In genomic region chr20:21373436-21373835, GRCh38 we compare ENCODE assay signal across 33 cellular contexts. TPM values are rescaled to one million over a fixed set of nuclear protein-coding genes. Genes with fewer than 3 reads are reported as not detected.
"Had no signal": no experiment of that assay in that cellular context is flagged by ENCODE, and none has a peak within 500 bp of the region (broad histone marks: within the 10 kb centered on the region; RNA-seq: fewer than 3 reads in every experiment).

No MANE protein-coding gene starts in this region.

- H3K36me3 ChIP-seq: ovary had no signal

- H3K4me3 ChIP-seq: esophagus muscularis mucosa, left lung, lower lobe of right lung, mucosa of descending colon, ovary, psoas muscle, sigmoid colon, smooth muscle cell, stomach, suprapubic skin, tibial artery, upper lobe of right lung had no signal

- H3K27ac Mint-ChIP-seq: activated CD4-positive, alpha-beta memory T cell treated with anti-CD3 and anti-CD28 coated beads, Interleukin-2, amount 10 ng/mL, durations not matched to agents 7 days and 5 days; activated CD4-positive, alpha-beta T cell treated with anti-CD3 and anti-CD28 coated beads, Interleukin-2, amount 10 ng/mL, durations not matched to agents 7 days and 5 days; activated naive CD4-positive, alpha-beta T cell treated with anti-CD3 and anti-CD28 coated beads, Interleukin-2, amount 10 ng/mL, durations not matched to agents 7 days and 5 days; activated naive CD8-positive, alpha-beta T cell treated with anti-CD3 and anti-CD28 coated beads, Interleukin-2, amount 10 ng/mL, durations not matched to agents 7 days and 5 days; activated T-cell treated with anti-CD3 and anti-CD28 coated beads, Interleukin-2, amount 50 U/mL, for 24 hours; dendritic cell treated with granulocyte-macrophage colony-stimulating factor and Interleukin-4, amounts not matched to agents 40 ng/mL and 50 ng/mL, for 4 days; T-helper 2 cell treated with Interferon-gamma antibody and Interleukin-4, amounts not matched to agents 5 μg/mL and 100 μg/mL, for 36 hours had no signal

- H3K4me2 ChIP-seq: smooth muscle cell had no signal

- H3K4me1 ChIP-seq: left lung, psoas muscle, suprapubic skin, tibial artery, upper lobe of right lung had no signal

- H3K9me3 Mint-ChIP-seq: activated CD4-positive, alpha-beta memory T cell treated with anti-CD3 and anti-CD28 coated beads, Interleukin-2, amount 10 ng/mL, durations not matched to agents 7 days and 5 days; activated CD4-positive, alpha-beta T cell treated with anti-CD3 and anti-CD28 coated beads, Interleukin-2, amount 10 ng/mL, durations not matched to agents 7 days and 5 days; activated naive CD4-positive, alpha-beta T cell treated with anti-CD3 and anti-CD28 coated beads, Interleukin-2, amount 10 ng/mL, durations not matched to agents 7 days and 5 days; activated naive CD8-positive, alpha-beta T cell treated with anti-CD3 and anti-CD28 coated beads, Interleukin-2, amount 10 ng/mL, durations not matched to agents 7 days and 5 days; activated T-cell treated with anti-CD3 and anti-CD28 coated beads, Interleukin-2, amount 50 U/mL, for 24 hours; dendritic cell treated with granulocyte-macrophage colony-stimulating factor and Interleukin-4, amounts not matched to agents 40 ng/mL and 50 ng/mL, for 4 days; stimulated activated naive B cell treated with anti-CD40 and anti-IgM and Interleukin-4, amounts not matched to agents 10 μg/mL and 1 μg/mL and 100 μg/mL, for 72 hours; T-helper 2 cell treated with Interferon-gamma antibody and Interleukin-4, amounts not matched to agents 5 μg/mL and 100 μg/mL, for 36 hours had no signal

- H3K27me3 ChIP-seq: esophagus muscularis mucosa, left lung, ovary, sigmoid colon, stomach, suprapubic skin, tibial artery, upper lobe of right lung had no signal

- H3K9me3 ChIP-seq: esophagus muscularis mucosa, left lung, lower lobe of right lung, mucosa of descending colon, ovary, psoas muscle, sigmoid colon, stomach, suprapubic skin, tibial artery, upper lobe of right lung had no signal

- ATAC-seq: activated CD4-positive, CD25-positive, alpha-beta regulatory T cell treated with anti-CD3 and anti-CD28 coated beads, Interleukin-2, amount 50 U/mL, for 24 hours; left lung; lower lobe of right lung; mucosa of descending colon; psoas muscle; stimulated activated naive B cell treated with anti-CD40 and anti-IgM and Interleukin-4, amounts not matched to agents 10 μg/mL and 1 μg/mL and 100 μg/mL, for 72 hours; upper lobe of right lung had no signal

- H3K4me3 Mint-ChIP-seq: activated CD4-positive, alpha-beta memory T cell treated with anti-CD3 and anti-CD28 coated beads, Interleukin-2, amount 10 ng/mL, durations not matched to agents 7 days and 5 days; activated CD4-positive, alpha-beta T cell treated with anti-CD3 and anti-CD28 coated beads, Interleukin-2, amount 10 ng/mL, durations not matched to agents 7 days and 5 days; activated naive CD4-positive, alpha-beta T cell treated with anti-CD3 and anti-CD28 coated beads, Interleukin-2, amount 10 ng/mL, durations not matched to agents 7 days and 5 days; activated naive CD8-positive, alpha-beta T cell treated with anti-CD3 and anti-CD28 coated beads, Interleukin-2, amount 10 ng/mL, durations not matched to agents 7 days and 5 days; activated T-cell treated with anti-CD3 and anti-CD28 coated beads, Interleukin-2, amount 50 U/mL, for 24 hours; dendritic cell treated with granulocyte-macrophage colony-stimulating factor and Interleukin-4, amounts not matched to agents 40 ng/mL and 50 ng/mL, for 4 days; stimulated activated naive B cell treated with anti-CD40 and anti-IgM and Interleukin-4, amounts not matched to agents 10 μg/mL and 1 μg/mL and 100 μg/mL, for 72 hours; T-helper 2 cell treated with Interferon-gamma antibody and Interleukin-4, amounts not matched to agents 5 μg/mL and 100 μg/mL, for 36 hours had no signal

- H3K27ac ChIP-seq: esophagus muscularis mucosa, left lung, lower lobe of right lung, ovary, psoas muscle, sigmoid colon, stomach, suprapubic skin, tibial artery, upper lobe of right lung, WERI-Rb-1 had no signal

- DNase-seq: activated CD4-positive, alpha-beta memory T cell treated with anti-CD3 and anti-CD28 coated beads, Interleukin-2, amount 10 ng/mL, durations not matched to agents 7 days and 5 days; activated CD4-positive, alpha-beta T cell treated with anti-CD3 and anti-CD28 coated beads, Interleukin-2, amount 10 ng/mL, durations not matched to agents 7 days and 5 days; activated CD8-positive, alpha-beta memory T cell treated with anti-CD3 and anti-CD28 coated beads, Interleukin-2, amount 50 U/mL, for 48 hours; activated gamma-delta T cell; activated naive CD4-positive, alpha-beta T cell treated with anti-CD3 and anti-CD28 coated beads, Interleukin-2, amount 10 ng/mL, durations not matched to agents 7 days and 5 days; activated naive CD8-positive, alpha-beta T cell treated with anti-CD3 and anti-CD28 coated beads, Interleukin-2, amount 10 ng/mL, durations not matched to agents 7 days and 5 days; activated T-cell treated with anti-CD3 and anti-CD28 coated beads, Interleukin-2, amount 50 U/mL, for 24 hours; amniotic stem cell; central memory CD4-positive, alpha-beta T cell; foreskin melanocyte; left lung; lower lobe of right lung; mucosa of descending colon; ovary; psoas muscle; sigmoid colon; stimulated activated CD4-positive, alpha-beta T cell treated with anti-CD3 and anti-CD28 coated beads, Interleukin-1b, Interleukin-23, amount 100 ng/mL, for 48 hours; stimulated activated CD4-positive, alpha-beta T cell treated with anti-CD3 and anti-CD28 coated beads, Interleukin-4, amount 100 ng/mL, for 4 hours; stimulated activated CD8-positive, alpha-beta memory T cell treated with anti-CD3 and anti-CD28 coated beads, Interleukin-4, amount 100 ng/mL, for 48 hours; stimulated activated naive B cell treated with anti-CD40 and anti-IgM and Interleukin-4, amounts not matched to agents 10 μg/mL and 1 μg/mL and 100 μg/mL, for 72 hours; stomach; T-helper 1 cell; tibial artery; upper lobe of right lung; WERI-Rb-1 had no signal

- H3K27me3 Mint-ChIP-seq: activated CD4-positive, alpha-beta memory T cell treated with anti-CD3 and anti-CD28 coated beads, Interleukin-2, amount 10 ng/mL, durations not matched to agents 7 days and 5 days; activated CD4-positive, alpha-beta T cell treated with anti-CD3 and anti-CD28 coated beads, Interleukin-2, amount 10 ng/mL, durations not matched to agents 7 days and 5 days; activated naive CD4-positive, alpha-beta T cell treated with anti-CD3 and anti-CD28 coated beads, Interleukin-2, amount 10 ng/mL, durations not matched to agents 7 days and 5 days; activated naive CD8-positive, alpha-beta T cell treated with anti-CD3 and anti-CD28 coated beads, Interleukin-2, amount 10 ng/mL, durations not matched to agents 7 days and 5 days; activated T-cell treated with anti-CD3 and anti-CD28 coated beads, Interleukin-2, amount 50 U/mL, for 24 hours; dendritic cell treated with granulocyte-macrophage colony-stimulating factor and Interleukin-4, amounts not matched to agents 40 ng/mL and 50 ng/mL, for 4 days; stimulated activated naive B cell treated with anti-CD40 and anti-IgM and Interleukin-4, amounts not matched to agents 10 μg/mL and 1 μg/mL and 100 μg/mL, for 72 hours had no signal

- H3K4me1 Mint-ChIP-seq: activated naive CD4-positive, alpha-beta T cell treated with anti-CD3 and anti-CD28 coated beads, Interleukin-2, amount 10 ng/mL, durations not matched to agents 7 days and 5 days had no signal

RNA-seq across cellular contexts. Expression of gene NKX2-4, which starts 23.9 kb away (rescaled TPM):
- total RNA-seq: activated CD4-positive, alpha-beta memory T cell treated with anti-CD3 and anti-CD28 coated beads, Interleukin-2, amount 10 ng/mL, durations not matched to agents 7 days and 5 days; activated CD4-positive, alpha-beta T cell treated with anti-CD3 and anti-CD28 coated beads, Interleukin-2, amount 10 ng/mL, durations not matched to agents 7 days and 5 days; activated naive CD8-positive, alpha-beta T cell treated with anti-CD3 and anti-CD28 coated beads, Interleukin-2, amount 10 ng/mL, durations not matched to agents 7 days and 5 days; esophagus muscularis mucosa; left lung; lower lobe of right lung; mesenteric fat pad; mucosa of descending colon; ovary; psoas muscle; sigmoid colon; smooth muscle cell; stomach; suprapubic skin; upper lobe of right lung had no signal
- polyA plus RNA-seq: neural cell, ovary, psoas muscle, sigmoid colon, smooth muscle cell, stomach had no signal
